8 cellular contexts compared by ENCODE assay signal in genomic region chr3:125766931-125767330, GRCh38.
DNase-seq lines count a peak whose midpoint lies in the region; ATAC-seq and TF ChIP-seq lines count a peak whose summit lies in the region.
"Not testable (repeated sequence)": the region's sequence is repeated elsewhere in the genome, so short reads cannot be mapped to it uniquely, and the experiment has no call there.

No MANE protein-coding gene starts in this region.

- ATAC-seq in WTC11; stimulated activated effector memory CD8-positive, alpha-beta T cell treated with anti-CD3 and anti-CD28 coated beads, Interleukin-12 subunit alpha, Interleukin-12 subunit beta, amount 100 ng/mL, for 72 hours: not testable (repeated sequence)

- TF ChIP-seq CTCF in BJ (IDR thresholded peaks at IDR 0.05; ENCODE audit: insufficient read depth, low read depth, low read length) (peak; percentile 16; the same call in 1 of the 2 replicates), neural progenitor cell (IDR thresholded peaks at IDR 0.05) (peak; percentile 24)
- not testable (repeated sequence) for TF ChIP-seq CTCF in WTC11 (IDR thresholded peaks at IDR 0.05)

- H3K4me3 ChIP-seq in BJ (ENCODE audit: low read depth, low read length) (peak overlapping the region; percentile 47), HUES6 (ENCODE audit: low read depth, low read length) (peak overlapping the region; percentile 66), ectodermal cell (ENCODE audit: insufficient read depth, low read depth, low read length) (peak overlapping the region; percentile 41), neural progenitor cell (peak overlapping the region; percentile 78)

- not testable (repeated sequence) for DNase-seq in BJ (ENCODE audit: low read depth); activated naive CD4-positive, alpha-beta T cell treated with anti-CD3 and anti-CD28 coated beads for 36 hours
- DNase-seq in WTC11 (ENCODE audit: low spot score) (peak; percentile 20), iPS-NIHi11 (ENCODE audit: low spot score) (peak; percentile 22), neural progenitor cell (ENCODE audit: low spot score) (peak; percentile 13)
- peak in 1 of 2 donors; percentile 58 for DNase-seq in stimulated activated effector memory CD8-positive, alpha-beta T cell treated with anti-CD3 and anti-CD28 coated beads, Interleukin-12 subunit alpha, Interleukin-12 subunit beta, amount 100 ng/mL, for 72 hours (ENCODE audit: low spot score in 2 of 2)

- not testable (repeated sequence) for H3K9ac ChIP-seq in HUES6 (ENCODE audit: low read length); neural progenitor cell

- H3K4me3 Mint-ChIP-seq in WTC11, result peak overlapping the region; percentile 69
- H3K4me3 Mint-ChIP-seq in activated naive CD4-positive, alpha-beta T cell treated with anti-CD3 and anti-CD28 coated beads for 36 hours, result peak overlapping the region; percentile 58
- peak overlapping the region; percentile 81 for H3K4me3 Mint-ChIP-seq in neural progenitor cell
- H3K4me3 Mint-ChIP-seq in stimulated activated effector memory CD8-positive, alpha-beta T cell treated with anti-CD3 and anti-CD28 coated beads, Interleukin-12 subunit alpha, Interleukin-12 subunit beta, amount 100 ng/mL, for 72 hours, result peak overlapping the region; percentile 67

- POLR2A ChIA-PET in BJ (lab: Charles Lee); WTC11 (lab: Charles Lee): not testable (repeated sequence)

- not testable (repeated sequence) for H4K20me1 ChIP-seq in neural progenitor cell (ENCODE audit: low read depth)

- peaks cover 17% of the 10 kb centered on the region for H3K4me1 ChIP-seq in HUES6 (ENCODE audit: control insufficient read depth, insufficient read depth, low read length)
- not testable (repeated sequence) for H3K4me1 ChIP-seq in ectodermal cell (ENCODE audit: control insufficient read depth, insufficient read depth, low read length); neural progenitor cell

- H3K79me2 ChIP-seq in neural progenitor cell (ENCODE audit: low read depth), result not testable (repeated sequence)

- peak overlapping the region; percentile 99 for H2AFZ ChIP-seq in neural progenitor cell (replicated peaks)

- not testable (repeated sequence) for H3K27me3 ChIP-seq in BJ (ENCODE audit: control insufficient read depth, insufficient read depth, low read length)
- H3K27me3 ChIP-seq in HUES6 (ENCODE audit: control insufficient read depth, insufficient read depth, low read length) (peaks cover 25% of the 10 kb centered on the region), ectodermal cell (ENCODE audit: control insufficient read depth, insufficient read depth, low read length, poor library complexity, severe bottlenecking) (peaks cover 20% of the 10 kb centered on the region), neural progenitor cell (peaks cover 25% of the 10 kb centered on the region)

- peak overlapping the region; percentile 95 for H3K4me2 ChIP-seq in neural progenitor cell

- H3K9me3 ChIP-seq in HUES6 (ENCODE audit: control insufficient read depth, insufficient read depth, low read depth, low read length); ectodermal cell (ENCODE audit: control insufficient read depth, low read length); neural progenitor cell (ENCODE audit: low read depth): not testable (repeated sequence)

- H3K36me3 ChIP-seq in BJ (ENCODE audit: control insufficient read depth, insufficient read depth, low read length); HUES6 (ENCODE audit: control insufficient read depth, insufficient read depth, low read length); ectodermal cell (ENCODE audit: control insufficient read depth, insufficient read depth, low read length); neural progenitor cell: not testable (repeated sequence)

- intact Hi-C loops in activated naive CD4-positive, alpha-beta T cell treated with anti-CD3 and anti-CD28 coated beads for 36 hours (cut with micrococcal nuclease), result loop anchor here (1.0 kb wide), 1 partner anchor 149 kb away; no protein-coding TSS in a partner anchor

- not testable (repeated sequence) for H3K27ac ChIP-seq in HUES6 (ENCODE audit: low read depth, low read length); ectodermal cell (ENCODE audit: insufficient read depth, low read depth, low read length, poor library complexity, severe bottlenecking); neural progenitor cell

- H3K27ac Mint-ChIP-seq in WTC11; activated naive CD4-positive, alpha-beta T cell treated with anti-CD3 and anti-CD28 coated beads for 36 hours; neural progenitor cell: not testable (repeated sequence)
- peak overlapping the region; percentile 64 for H3K27ac Mint-ChIP-seq in stimulated activated effector memory CD8-positive, alpha-beta T cell treated with anti-CD3 and anti-CD28 coated beads, Interleukin-12 subunit alpha, Interleukin-12 subunit beta, amount 100 ng/mL, for 72 hours

- H3K9me3 Mint-ChIP-seq in WTC11; activated naive CD4-positive, alpha-beta T cell treated with anti-CD3 and anti-CD28 coated beads for 36 hours; neural progenitor cell; stimulated activated effector memory CD8-positive, alpha-beta T cell treated with anti-CD3 and anti-CD28 coated beads, Interleukin-12 subunit alpha, Interleukin-12 subunit beta, amount 100 ng/mL, for 72 hours: not testable (repeated sequence)

- not testable (repeated sequence) for H3K36me3 Mint-ChIP-seq in WTC11; activated naive CD4-positive, alpha-beta T cell treated with anti-CD3 and anti-CD28 coated beads for 36 hours (ENCODE audit: low read depth); neural progenitor cell; stimulated activated effector memory CD8-positive, alpha-beta T cell treated with anti-CD3 and anti-CD28 coated beads, Interleukin-12 subunit alpha, Interleukin-12 subunit beta, amount 100 ng/mL, for 72 hours

- CTCF ChIA-PET in BJ (lab: Yijun Ruan, JAX), result interaction anchor here (0.6 to 1.4 kb wide), 9 partner anchors 10 to 169 kb away, joined by 3 to 15 read pairs (median 4); no protein-coding TSS in a partner anchor
- CTCF ChIA-PET in WTC11 (lab: Charles Lee), result interaction anchor here (0.5 to 1.4 kb wide), 10 partner anchors 12 to 170 kb away, joined by 3 to 6 read pairs (median 3); no protein-coding TSS in a partner anchor
- CTCF ChIA-PET in activated naive CD4-positive, alpha-beta T cell treated with anti-CD3 and anti-CD28 coated beads for 36 hours (lab: Charles Lee), result interaction anchor here (0.6 to 0.9 kb wide), 4 partner anchors 9 to 150 kb away, joined by 3 to 4 read pairs (median 4); no protein-coding TSS in a partner anchor

- H3F3A ChIP-seq in neural progenitor cell (ENCODE audit: low read depth), result not testable (repeated sequence)

- H3K4me1 Mint-ChIP-seq in WTC11, result peaks cover 45% of the 10 kb centered on the region
- H3K4me1 Mint-ChIP-seq in activated naive CD4-positive, alpha-beta T cell treated with anti-CD3 and anti-CD28 coated beads for 36 hours (ENCODE audit: low read depth); stimulated activated effector memory CD8-positive, alpha-beta T cell treated with anti-CD3 and anti-CD28 coated beads, Interleukin-12 subunit alpha, Interleukin-12 subunit beta, amount 100 ng/mL, for 72 hours: not testable (repeated sequence)
- H3K4me1 Mint-ChIP-seq in neural progenitor cell, result peaks cover 21% of the 10 kb centered on the region

- peaks cover 54% of the 10 kb centered on the region for H3K27me3 Mint-ChIP-seq in WTC11 (ENCODE audit: low read depth)
- peaks cover 29% of the 10 kb centered on the region for H3K27me3 Mint-ChIP-seq in activated naive CD4-positive, alpha-beta T cell treated with anti-CD3 and anti-CD28 coated beads for 36 hours (ENCODE audit: low read depth)
- peaks cover 17% of the 10 kb centered on the region for H3K27me3 Mint-ChIP-seq in neural progenitor cell (ENCODE audit: insufficient read depth, low read depth)

- WGBS in ectodermal cell, 2 experiments, result 6 to 10% methylated on average over 19 to 22 of the region's 23 CpGs
